In genomic region chr1:98674075-98674781, GRCh38 we compare ENCODE assay signal across 1 cellular context.
TF ChIP-seq lines count a peak whose summit lies in the region.

No MANE protein-coding gene starts in this region.

TF ChIP-seq in HepG2, 621 proteins besides CTCF, POLR2A, EP300 and RAD21 (continued from another document):
- TF ChIP-seq PLRG1 (conservative IDR thresholded peaks at IDR 0.05) (no peak), YY1 (IDR thresholded peaks at IDR 0.05; ENCODE audit: insufficient read depth, insufficient replicate concordance, low read depth, low read length) (no peak), ZNF12 (CRISPR knock-in tag; IDR thresholded peaks at IDR 0.05) (peak; percentile 87), YEATS2 (CRISPR knock-in tag; IDR thresholded peaks at IDR 0.05; ENCODE audit: borderline replicate concordance) (no peak)
- TF ChIP-seq, protein P1, sequence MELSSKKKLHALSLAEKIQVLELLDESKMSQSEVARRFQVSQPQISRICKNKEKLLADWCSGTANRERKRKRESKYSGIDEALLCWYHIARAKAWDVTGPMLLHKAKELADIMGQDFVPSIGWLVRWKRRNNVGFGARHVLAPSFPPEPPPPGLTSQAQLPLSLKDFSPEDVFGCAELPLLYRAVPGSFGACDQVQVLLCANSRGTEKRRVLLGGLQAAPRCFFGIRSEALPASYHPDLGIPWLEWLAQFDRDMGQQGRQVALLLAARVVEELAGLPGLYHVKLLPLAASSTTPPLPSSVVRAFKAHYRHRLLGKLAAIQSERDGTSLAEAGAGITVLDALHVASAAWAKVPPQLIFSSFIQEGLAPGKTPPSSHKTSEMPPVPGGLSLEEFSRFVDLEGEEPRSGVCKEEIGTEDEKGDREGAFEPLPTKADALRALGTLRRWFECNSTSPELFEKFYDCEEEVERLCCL (CRISPR knock-in tag; IDR thresholded peaks at IDR 0.05; ENCODE audit: borderline replicate concordance): no peak
